In genomic region chr11:114400222-114400973, GRCh38 we compare ENCODE assay signal across 8 cellular contexts. TPM values are rescaled to one million over a fixed set of nuclear protein-coding genes. Genes with fewer than 3 reads are reported as not detected.
DNase-seq lines count a peak whose midpoint lies in the region; ATAC-seq and TF ChIP-seq lines count a peak whose summit lies in the region.

Gene C11orf71 (minus strand): TSS chr11:114400511. CDS start chr11:114400331, 180 bp downstream.
Gene RBM7 (plus strand): TSS chr11:114400666. CDS start chr11:114400672, 6 bp downstream.

- H3K4me3 ChIP-seq in BJ (ENCODE audit: low read depth, low read length) (peak within 1 kb of the TSS; percentile 72), coronary artery (peak within 1 kb of the TSS; percentile 78)

- POLR2A ChIA-PET in BJ (lab: Charles Lee), result no interaction called here

- peak within 1 kb of the TSS; percentile 99 for H3K27ac ChIP-seq in coronary artery

- CTCF ChIA-PET in BJ (lab: Yijun Ruan, JAX), result interaction anchor here (1.2 kb wide), 1 partner anchor 53 kb away, joined by 3 read pairs; no protein-coding TSS in a partner anchor

- intact Hi-C loops in left colon (cut with DNase I, micrococcal nuclease), result no loop called here

- no peaks in the 10 kb centered on the region for H3K27me3 ChIP-seq in BJ (ENCODE audit: control insufficient read depth, insufficient read depth, low read length)

- DNase-seq in BJ (ENCODE audit: low read depth) (peak; percentile 96), GM19238 (ENCODE audit: insufficient read length, low spot score) (peak; percentile 82), NCI-H524 (lab: John Stamatoyannopoulos, UW) (peak; percentile 83 to 95), coronary artery (ENCODE audit: low spot score) (peak; percentile 99), left colon (peak; percentile 98 to 99)
- peak; percentile 98 for DNase-seq in activated CD4-positive, alpha-beta T cell treated with anti-CD3 and anti-CD28 coated beads for 48 hours
- peak; percentile 97 for DNase-seq in stimulated activated CD4-positive, alpha-beta T cell treated with anti-CD3 and anti-CD28 coated beads, Interleukin-1b, Interleukin-23, amount 100 ng/mL, for 48 hours

- ATAC-seq in HG03442 (IDR thresholded peaks at IDR 0.05; ENCODE audit: unreplicated experiment) (peak; percentile 96), left colon (peak; percentile 89)

- H3K36me3 ChIP-seq in BJ (ENCODE audit: control insufficient read depth, insufficient read depth, low read length), result peaks cover 2% of the 10 kb centered on the region

- TF ChIP-seq CTCF in BJ (IDR thresholded peaks at IDR 0.05; ENCODE audit: insufficient read depth, low read depth, low read length) (0 out of 2 replicates have a peak, but pooled peaks have one; percentile 2), coronary artery (IDR thresholded peaks at IDR 0.05) (no peak)

RNA-seq across cellular contexts. Expression of gene C11orf71, which starts in this region (rescaled TPM):
- polyA plus RNA-seq in BJ (2011; rRNA removed), result 2.1 and 2.2 TPM in 2 replicates
- polyA minus RNA-seq in BJ (2011; rRNA and poly(A)+ RNA removed), result 0.98 and 2.1 TPM in 2 replicates
- total RNA-seq in left colon, result 10 to 100 TPM in 1 of 2 donors, 1 to 10 TPM in 1; 9.2 to 12.5 TPM

RNA-seq across cellular contexts. Expression of gene RBM7, which starts in this region (rescaled TPM):
- 35.5 and 61.1 TPM in 2 replicates for polyA plus RNA-seq in BJ (2011; rRNA removed)
- polyA minus RNA-seq in BJ (2011; rRNA and poly(A)+ RNA removed), result 40.2 and 52.8 TPM in 2 replicates
- 10 to 100 TPM; 31.1 to 33.6 TPM for total RNA-seq in left colon

Comparison
In these comparisons a context has a peak if more than half of its experiments do, and no peak if none do; other contexts are left out.
1. Peak in every context shown above with its lines: DNase-seq, ATAC-seq, H3K4me3 ChIP-seq and H3K27ac ChIP-seq.